ENCODE assay signal across 6 cellular contexts in the genomic region with DNA sequence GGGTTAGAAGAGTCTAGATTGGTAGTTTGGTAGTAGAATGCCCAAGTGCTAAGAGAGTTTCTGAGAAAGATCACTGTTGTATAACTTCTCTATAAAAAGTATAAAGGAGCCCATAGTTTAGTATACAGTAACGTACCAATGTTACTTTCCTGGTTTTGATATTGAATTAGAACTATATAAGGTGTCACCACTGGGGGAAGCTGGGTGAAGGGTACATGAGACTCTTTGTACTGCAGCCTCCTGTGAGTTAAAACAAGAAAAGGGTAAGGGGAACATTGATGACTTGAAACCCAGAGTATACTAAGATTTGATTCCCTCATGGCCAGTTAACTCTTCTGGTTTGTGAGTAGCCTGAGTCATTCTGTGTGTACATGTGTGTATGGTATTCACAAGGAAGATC.
"Had no signal": no experiment of that assay in that cellular context is flagged by ENCODE, and none has a peak within 500 bp of the region (broad histone marks: within the 10 kb centered on the region; RNA-seq: fewer than 3 reads in every experiment).

No MANE protein-coding gene starts in this region.

- H3K4me3 ChIP-seq: K562 had no signal

- DNase-seq: IMR-90, KBM-7, KG1 had no signal

- H3K27ac ChIP-seq: HL-60, KMS-11 had no signal
